In genomic region chr13:27446986-27447583, GRCh38 we compare ENCODE assay signal across 12 cellular contexts. TPM values are rescaled to one million over a fixed set of nuclear protein-coding genes. Genes with fewer than 3 reads are reported as not detected.
DNase-seq lines count a peak whose midpoint lies in the region; ATAC-seq and TF ChIP-seq lines count a peak whose summit lies in the region.
"Had no signal": no experiment of that assay in that cellular context is flagged by ENCODE, and none has a peak within 500 bp of the region (broad histone marks: within the 10 kb centered on the region; RNA-seq: fewer than 3 reads in every experiment).

No MANE protein-coding gene starts in this region.

- BruUV-seq in A673 (replicated peaks; lab: Mats Ljungman, UMichigan): no TSS peak

- CTCF ChIA-PET in A673 (lab: Charles Lee): no interaction called here

- H3K27ac ChIP-seq in KOPT-K1 (ENCODE audit: low read depth, low read length, poor library complexity, severe bottlenecking): peak overlapping the region; percentile 95
- no peak overlapping the region for H3K27ac ChIP-seq in A673 (ENCODE audit: low read depth, low read length, poor library complexity, severe bottlenecking)

- H3K36me3 ChIP-seq in KOPT-K1 (ENCODE audit: insufficient read depth, low read length): no peaks in the 10 kb centered on the region
- H3K36me3 ChIP-seq in A673 (ENCODE audit: insufficient read depth, low read length, poor library complexity, severe bottlenecking): no peaks in the 10 kb centered on the region

- H3K9me3 Mint-ChIP-seq in activated T-cell treated with anti-CD3 and anti-CD28 coated beads, Interleukin-2, amount 50 U/mL, for 4 hours: no peaks in the 10 kb centered on the region
- no peaks in the 10 kb centered on the region for H3K9me3 Mint-ChIP-seq in activated naive CD8-positive, alpha-beta T cell treated with anti-CD3 and anti-CD28 coated beads, Interleukin-2, amount 50 U/mL, for 24 hours
- H3K9me3 Mint-ChIP-seq in stimulated activated effector memory CD8-positive, alpha-beta T cell treated with anti-CD3 and anti-CD28 coated beads, Interleukin-12 subunit alpha, Interleukin-12 subunit beta, amount 100 ng/mL, for 72 hours: no peaks in the 10 kb centered on the region
- H3K9me3 Mint-ChIP-seq: type B pancreatic cell had no signal

- H3K27me3 Mint-ChIP-seq in activated T-cell treated with anti-CD3 and anti-CD28 coated beads, Interleukin-2, amount 50 U/mL, for 4 hours (ENCODE audit: low read depth): no peaks in the 10 kb centered on the region
- H3K27me3 Mint-ChIP-seq in activated naive CD8-positive, alpha-beta T cell treated with anti-CD3 and anti-CD28 coated beads, Interleukin-2, amount 50 U/mL, for 24 hours: no peaks in the 10 kb centered on the region

- H3K27ac Mint-ChIP-seq in activated naive CD8-positive, alpha-beta T cell treated with anti-CD3 and anti-CD28 coated beads, Interleukin-2, amount 50 U/mL, for 24 hours: peak overlapping the region; percentile 80
- peak overlapping the region; percentile 93 for H3K27ac Mint-ChIP-seq in stimulated activated effector memory CD8-positive, alpha-beta T cell treated with anti-CD3 and anti-CD28 coated beads, Interleukin-12 subunit alpha, Interleukin-12 subunit beta, amount 100 ng/mL, for 72 hours
- H3K27ac Mint-ChIP-seq: type B pancreatic cell had no signal

- POLR2A ChIA-PET in A673 (lab: Charles Lee; ENCODE audit: low non-redundant PET): no interaction called here

- H3K4me3 Mint-ChIP-seq in activated T-cell treated with anti-CD3 and anti-CD28 coated beads, Interleukin-2, amount 50 U/mL, for 4 hours: peak overlapping the region; percentile 62
- peak overlapping the region; percentile 71 for H3K4me3 Mint-ChIP-seq in activated naive CD8-positive, alpha-beta T cell treated with anti-CD3 and anti-CD28 coated beads, Interleukin-2, amount 50 U/mL, for 24 hours
- H3K4me3 Mint-ChIP-seq in stimulated activated effector memory CD8-positive, alpha-beta T cell treated with anti-CD3 and anti-CD28 coated beads, Interleukin-12 subunit alpha, Interleukin-12 subunit beta, amount 100 ng/mL, for 72 hours: peak overlapping the region; percentile 86
- H3K4me3 Mint-ChIP-seq: type B pancreatic cell had no signal

- H3K4me1 Mint-ChIP-seq in activated T-cell treated with anti-CD3 and anti-CD28 coated beads, Interleukin-2, amount 50 U/mL, for 4 hours (ENCODE audit: low read depth): peaks cover 65% of the 10 kb centered on the region
- peaks cover 70% of the 10 kb centered on the region for H3K4me1 Mint-ChIP-seq in activated naive CD8-positive, alpha-beta T cell treated with anti-CD3 and anti-CD28 coated beads, Interleukin-2, amount 50 U/mL, for 24 hours
- peaks cover 58% of the 10 kb centered on the region for H3K4me1 Mint-ChIP-seq in stimulated activated effector memory CD8-positive, alpha-beta T cell treated with anti-CD3 and anti-CD28 coated beads, Interleukin-12 subunit alpha, Interleukin-12 subunit beta, amount 100 ng/mL, for 72 hours

- H3K4me3 ChIP-seq in A673 (ENCODE audit: low read depth, low read length, poor library complexity, severe bottlenecking): no peak overlapping the region

- DNase-seq in activated T-cell treated with anti-CD3 and anti-CD28 coated beads, Interleukin-2, amount 50 U/mL, for 4 hours: no peak
- DNase-seq in activated T-cell treated with anti-CD3 and anti-CD28 coated beads, Interleukin-2, amount 50 U/mL, for 48 hours: no peak
- DNase-seq in activated naive CD8-positive, alpha-beta T cell treated with anti-CD3 and anti-CD28 coated beads, Interleukin-2, amount 50 U/mL, for 24 hours: no peak
- DNase-seq in stimulated activated effector memory CD8-positive, alpha-beta T cell treated with anti-CD3 and anti-CD28 coated beads, Interleukin-12 subunit alpha, Interleukin-12 subunit beta, amount 100 ng/mL, for 72 hours (ENCODE audit: low spot score in 2 of 2): no peak
- DNase-seq in epidermal melanocyte (ENCODE audit: insufficient read length, low spot score) (no peak), A673 (ENCODE audit: low spot score) (no peak), NK-92 (lab: John Stamatoyannopoulos, UW; ENCODE audit: unreplicated experiment) (no peak)
- DNase-seq: ACHN; effector CD8-positive, alpha-beta T cell; NCI-H446 had no signal

- H3K27me3 ChIP-seq in A673 (replicated peaks; ENCODE audit: insufficient read depth, low read depth, low read length, poor library complexity): no peaks in the 10 kb centered on the region

- no peak for ATAC-seq in activated T-cell treated with anti-CD3 and anti-CD28 coated beads, Interleukin-2, amount 50 U/mL, for 4 hours
- no peak for ATAC-seq in activated naive CD8-positive, alpha-beta T cell treated with anti-CD3 and anti-CD28 coated beads, Interleukin-2, amount 50 U/mL, for 24 hours
- ATAC-seq in stimulated activated effector memory CD8-positive, alpha-beta T cell treated with anti-CD3 and anti-CD28 coated beads, Interleukin-12 subunit alpha, Interleukin-12 subunit beta, amount 100 ng/mL, for 72 hours: no peak

- H3K9me3 ChIP-seq in KOPT-K1 (ENCODE audit: insufficient read depth, low read length, poor library complexity, severe bottlenecking) (no peaks in the 10 kb centered on the region), A673 (ENCODE audit: low read depth, low read length, poor library complexity, severe bottlenecking) (no peaks in the 10 kb centered on the region)

- TF ChIP-seq CTCF in A673 (conservative IDR thresholded peaks at IDR 0.05; ENCODE audit: low read depth, low read length): no peak

- H3K36me3 Mint-ChIP-seq in activated T-cell treated with anti-CD3 and anti-CD28 coated beads, Interleukin-2, amount 50 U/mL, for 4 hours (ENCODE audit: insufficient read depth): peaks cover 3% of the 10 kb centered on the region
- peaks cover 8% of the 10 kb centered on the region for H3K36me3 Mint-ChIP-seq in activated naive CD8-positive, alpha-beta T cell treated with anti-CD3 and anti-CD28 coated beads, Interleukin-2, amount 50 U/mL, for 24 hours (ENCODE audit: low read depth)
- peaks cover 32% of the 10 kb centered on the region for H3K36me3 Mint-ChIP-seq in stimulated activated effector memory CD8-positive, alpha-beta T cell treated with anti-CD3 and anti-CD28 coated beads, Interleukin-12 subunit alpha, Interleukin-12 subunit beta, amount 100 ng/mL, for 72 hours

- no peaks in the 10 kb centered on the region for H3K4me1 ChIP-seq in A673 (ENCODE audit: insufficient read depth, low read length, poor library complexity, severe bottlenecking)

- intact Hi-C loops in A673 (cut with micrococcal nuclease; ENCODE audit: unreplicated experiment): no loop called here

RNA-seq across cellular contexts. Expression of gene MTIF3, which starts 3.3 kb away (rescaled TPM):
- 10 to 100 TPM; 19.8 to 28.2 (median 21.2) TPM for total RNA-seq in activated T-cell treated with anti-CD3 and anti-CD28 coated beads, Interleukin-2, amount 50 U/mL, for 4 hours
- total RNA-seq in A673 (2021): 34.4 and 37.1 TPM in 2 replicates

RNA-seq across cellular contexts. Expression of gene GTF3A, which starts 22.7 kb away (rescaled TPM):
- total RNA-seq in activated T-cell treated with anti-CD3 and anti-CD28 coated beads, Interleukin-2, amount 50 U/mL, for 4 hours: 100 to 1,000 TPM; 203 to 279 (median 246) TPM
- 126 and 130 TPM in 2 replicates for total RNA-seq in A673 (2021)
